ENCODE assay signal across 30 cellular contexts in genomic region chr4:3475041-3475712, GRCh38. TPM values are rescaled to one million over a fixed set of nuclear protein-coding genes. Genes with fewer than 3 reads are reported as not detected.
"Had no signal": no experiment of that assay in that cellular context is flagged by ENCODE, and none has a peak within 500 bp of the region (broad histone marks: within the 10 kb centered on the region; RNA-seq: fewer than 3 reads in every experiment).

No MANE protein-coding gene starts in this region.

- H3K4me1 Mint-ChIP-seq: activated B cell treated with CpG ODN at 0.5 μM for 24 hours; activated CD4-positive, alpha-beta memory T cell treated with anti-CD3 and anti-CD28 coated beads, Interleukin-2, amount 10 ng/mL, durations not matched to agents 7 days and 5 days; activated CD4-positive, alpha-beta T cell treated with anti-CD3 and anti-CD28 coated beads, Interleukin-2, amount 10 ng/mL, durations not matched to agents 7 days and 5 days; activated T-helper 17 cell treated with anti-CD3 and anti-CD28 coated beads, Interleukin-2, amount 50 U/mL, for 72 hours had no signal

- H3K27me3 ChIP-seq: cardiac muscle cell had no signal

- FAIRE-seq: astrocyte had no signal

- H3K27ac ChIP-seq: cardiac muscle cell had no signal

- ATAC-seq: activated T-helper 17 cell treated with anti-CD3 and anti-CD28 coated beads, Interleukin-2, amount 50 U/mL, for 72 hours; Panc1; T-helper 17 cell had no signal

- H3K27ac Mint-ChIP-seq: activated B cell treated with CpG ODN at 0.5 μM for 24 hours; activated CD4-positive, alpha-beta memory T cell treated with anti-CD3 and anti-CD28 coated beads, Interleukin-2, amount 10 ng/mL, durations not matched to agents 7 days and 5 days; activated CD4-positive, alpha-beta T cell treated with anti-CD3 and anti-CD28 coated beads, Interleukin-2, amount 10 ng/mL, durations not matched to agents 7 days and 5 days; activated naive CD4-positive, alpha-beta T cell treated with anti-CD3 and anti-CD28 coated beads for 36 hours; activated naive CD8-positive, alpha-beta T cell; activated T-helper 17 cell treated with anti-CD3 and anti-CD28 coated beads, Interleukin-2, amount 50 U/mL, for 72 hours; brain; T-helper 17 cell had no signal

- H3K4me3 ChIP-seq: cardiac muscle cell had no signal

- H3K4me3 Mint-ChIP-seq: activated B cell treated with CpG ODN at 0.5 μM for 24 hours; activated CD4-positive, alpha-beta memory T cell treated with anti-CD3 and anti-CD28 coated beads, Interleukin-2, amount 10 ng/mL, durations not matched to agents 7 days and 5 days; activated CD4-positive, alpha-beta T cell treated with anti-CD3 and anti-CD28 coated beads, Interleukin-2, amount 10 ng/mL, durations not matched to agents 7 days and 5 days; activated naive CD4-positive, alpha-beta T cell treated with anti-CD3 and anti-CD28 coated beads for 36 hours; activated naive CD8-positive, alpha-beta T cell; activated T-helper 17 cell treated with anti-CD3 and anti-CD28 coated beads, Interleukin-2, amount 50 U/mL, for 72 hours; brain; T-helper 17 cell had no signal

- H3K27me3 Mint-ChIP-seq: activated CD4-positive, alpha-beta memory T cell treated with anti-CD3 and anti-CD28 coated beads, Interleukin-2, amount 10 ng/mL, durations not matched to agents 7 days and 5 days; activated CD4-positive, alpha-beta T cell treated with anti-CD3 and anti-CD28 coated beads, Interleukin-2, amount 10 ng/mL, durations not matched to agents 7 days and 5 days; activated naive CD8-positive, alpha-beta T cell; activated T-helper 17 cell treated with anti-CD3 and anti-CD28 coated beads, Interleukin-2, amount 50 U/mL, for 72 hours; T-helper 17 cell had no signal

- H3K36me3 Mint-ChIP-seq: activated naive CD8-positive, alpha-beta T cell; brain had no signal

- DNase-seq: activated B cell treated with CpG ODN at 0.5 μM for 24 hours; activated CD4-positive, alpha-beta memory T cell treated with anti-CD3 and anti-CD28 coated beads, Interleukin-2, amount 10 ng/mL, durations not matched to agents 7 days and 5 days; activated CD4-positive, alpha-beta T cell treated with anti-CD3 and anti-CD28 coated beads for 1 hour; activated CD4-positive, alpha-beta T cell treated with anti-CD3 and anti-CD28 coated beads, Interleukin-2, amount 10 ng/mL, durations not matched to agents 7 days and 5 days; activated gamma-delta T cell; activated naive CD4-positive, alpha-beta T cell treated with anti-CD3 and anti-CD28 coated beads for 36 hours; activated T-cell treated with anti-CD3 and anti-CD28 coated beads for 4 hours; activated T-cell treated with anti-CD3 and anti-CD28 coated beads, Interleukin-2, amount 50 U/mL, for 48 hours; amygdala; Kasumi-1; KBM-7; NCI-H1105 treated with DMSO at 0.1 percent for 48 hours; NCI-H1436 treated with DMSO at 0.1 percent for 48 hours; NCI-H187; NCI-H2081; NCI-H524; NCI-H748 treated with DMSO at 0.1 percent for 48 hours; OCI-M1; RPMI8226; SHP77; T-helper 17 cell; T-helper 9 cell had no signal

- H3K36me3 ChIP-seq: cardiac muscle cell had no signal

- H3K9me3 Mint-ChIP-seq: activated B cell treated with CpG ODN at 0.5 μM for 24 hours; activated CD4-positive, alpha-beta memory T cell treated with anti-CD3 and anti-CD28 coated beads, Interleukin-2, amount 10 ng/mL, durations not matched to agents 7 days and 5 days; activated CD4-positive, alpha-beta T cell treated with anti-CD3 and anti-CD28 coated beads, Interleukin-2, amount 10 ng/mL, durations not matched to agents 7 days and 5 days; activated naive CD4-positive, alpha-beta T cell treated with anti-CD3 and anti-CD28 coated beads for 36 hours; activated T-helper 17 cell treated with anti-CD3 and anti-CD28 coated beads, Interleukin-2, amount 50 U/mL, for 72 hours had no signal

RNA-seq across cellular contexts. Expression of gene DOK7, which starts 12.1 kb away (rescaled TPM):
- total RNA-seq: activated CD4-positive, alpha-beta memory T cell treated with anti-CD3 and anti-CD28 coated beads, Interleukin-2, amount 10 ng/mL, durations not matched to agents 7 days and 5 days; activated CD4-positive, alpha-beta T cell treated with anti-CD3 and anti-CD28 coated beads, Interleukin-2, amount 10 ng/mL, durations not matched to agents 7 days and 5 days; activated CD8-positive, alpha-beta memory T cell treated with anti-CD3 and anti-CD28 coated beads for 36 hours; activated naive CD4-positive, alpha-beta T cell treated with anti-CD3 and anti-CD28 coated beads for 36 hours; activated T-helper 17 cell treated with anti-CD3 and anti-CD28 coated beads, Interleukin-2, amount 50 U/mL, for 72 hours; astrocyte; SK-MEL-5; T-helper 17 cell had no signal

RNA-seq across cellular contexts. Expression of gene HGFAC, which starts 33.4 kb away (rescaled TPM):
- total RNA-seq: activated B cell treated with CpG ODN at 0.5 μM for 24 hours; activated CD4-positive, alpha-beta memory T cell treated with anti-CD3 and anti-CD28 coated beads, Interleukin-2, amount 10 ng/mL, durations not matched to agents 7 days and 5 days; activated CD8-positive, alpha-beta memory T cell treated with anti-CD3 and anti-CD28 coated beads for 36 hours; activated naive CD4-positive, alpha-beta T cell treated with anti-CD3 and anti-CD28 coated beads for 36 hours; activated T-helper 17 cell treated with anti-CD3 and anti-CD28 coated beads, Interleukin-2, amount 50 U/mL, for 72 hours; SK-MEL-5; T-helper 17 cell had no signal
